8 cellular contexts compared by ENCODE assay signal in genomic region chr16:2838928-2839327, GRCh38. TPM values are rescaled to one million over a fixed set of nuclear protein-coding genes. Genes with fewer than 3 reads are reported as not detected.
DNase-seq lines count a peak whose midpoint lies in the region; ATAC-seq and TF ChIP-seq lines count a peak whose summit lies in the region.

No MANE protein-coding gene starts in this region.

- ATAC-seq in HG03439 (IDR thresholded peaks at IDR 0.05; ENCODE audit: unreplicated experiment) = no peak

- TF ChIP-seq CTCF in 22Rv1 (IDR thresholded peaks at IDR 0.05) = peak; percentile 90
- peak; percentile 74 for TF ChIP-seq CTCF in GM06990 (IDR thresholded peaks at IDR 0.05; ENCODE audit: insufficient read depth, low read length, poor library complexity, severe bottlenecking)
- peak; percentile 86 for TF ChIP-seq CTCF in epithelial cell of esophagus (IDR thresholded peaks at IDR 0.05; ENCODE audit: insufficient read depth, low read depth, low read length, missing control alignments)

- no peaks in the 10 kb centered on the region for H3K36me3 ChIP-seq in GM06990 (ENCODE audit: control insufficient read depth, insufficient read depth, low read length)

- H3K4me3 ChIP-seq in GM06990 (replicated peaks; ENCODE audit: low read depth, low read length) (no peak overlapping the region), epithelial cell of esophagus (ENCODE audit: low read length) (no peak overlapping the region)

- H3K27ac ChIP-seq in 22Rv1 = no peak overlapping the region

- no peaks in the 10 kb centered on the region; the same call in 1 of the 2 replicates for H3K27me3 ChIP-seq in GM06990 (replicated peaks; ENCODE audit: control insufficient read depth, insufficient read depth, low read length)

- peak; percentile 51 for DNase-seq in GM06990 (ENCODE audit: extremely low read depth, insufficient read length)
- DNase-seq in NCI-H446 (lab: John Stamatoyannopoulos, UW) = peak; percentile 13 to 67
- peak; percentile 83 for DNase-seq in activated CD8-positive, alpha-beta memory T cell treated with anti-CD3 and anti-CD28 coated beads for 24 hours
- peak; percentile 78 for DNase-seq in epithelial cell of esophagus (ENCODE audit: low read depth)
- peak; percentile 41 for DNase-seq in mucosa of gallbladder (ENCODE audit: low spot score)
- peak; percentile 77 for DNase-seq in superior temporal gyrus (ENCODE audit: extremely low spot score)

RNA-seq across cellular contexts. Expression of gene ZG16B, which starts 8.8 kb away (rescaled TPM):
- 55.9 TPM for total RNA-seq in mucosa of gallbladder

RNA-seq across cellular contexts. Expression of gene PRSS22, which starts 19.0 kb away (rescaled TPM):
- 52.7 TPM for total RNA-seq in mucosa of gallbladder

RNA-seq across cellular contexts. Expression of gene PRSS21, which starts 21.9 kb away (rescaled TPM):
- 4.4 TPM for total RNA-seq in mucosa of gallbladder

RNA-seq across cellular contexts. Expression of gene PRSS41, which starts 40.7 kb away (rescaled TPM):
- 0.49 TPM for total RNA-seq in mucosa of gallbladder

RNA-seq across cellular contexts. Expression of gene FLYWCH2, which starts 44.1 kb away (rescaled TPM):
- 35.5 TPM for total RNA-seq in mucosa of gallbladder
